ENCODE assay signal across 1 cellular context in genomic region chr12:121296618-121297476, GRCh38.
TF ChIP-seq lines count a peak whose summit lies in the region.

TSS of gene CAMKK2 (minus strand) at chr12:121296709. CDS start at chr12:121274526, 22,183 bp downstream.

TF ChIP-seq in K562, 482 proteins besides CTCF, POLR2A, EP300 and RAD21 (continued from another document and continues in another):
- TF ChIP-seq HDAC1 (IDR thresholded peaks at IDR 0.05) (peak in 1 of 2 experiments; percentile 59; a peak in 2 of 4 replicates), ZNF232 (CRISPR knock-in tag; IDR thresholded peaks at IDR 0.05) (no peak), ZNF133 (CRISPR knock-in tag; IDR thresholded peaks at IDR 0.05) (no peak), ZZZ3 (IDR thresholded peaks at IDR 0.05) (no peak), HMGN3 (IDR thresholded peaks at IDR 0.05; ENCODE audit: borderline replicate concordance, extremely low read depth, insufficient read length, low read depth, low read length) (peak; percentile 23), BRCA1 (IDR thresholded peaks at IDR 0.05) (no peak), BRCA1 (CRISPR knock-in tag; IDR thresholded peaks at IDR 0.05) (no peak), GTF2A2 (tag; IDR thresholded peaks at IDR 0.05) (no peak), PHB2 (IDR thresholded peaks at IDR 0.05; ENCODE audit: low read depth) (no peak), RFX1 (IDR thresholded peaks at IDR 0.05) (no peak), BACH1 (tag; IDR thresholded peaks at IDR 0.05) (no peak), CHD1 (IDR thresholded peaks at IDR 0.05; ENCODE audit: low read length) (no peak), POLR2AphosphoS2 (IDR thresholded peaks at IDR 0.05; ENCODE audit: low read length) (no peak), MAX (CRISPR knock-in tag; IDR thresholded peaks at IDR 0.05) (peak; percentile 49), NUFIP1 (IDR thresholded peaks at IDR 0.05; ENCODE audit: partially characterized antibody) (no peak), ZNF3 (CRISPR knock-in tag; IDR thresholded peaks at IDR 0.05) (no peak), ZBED1 (IDR thresholded peaks at IDR 0.05) (no peak), DLX4 (CRISPR knock-in tag; IDR thresholded peaks at IDR 0.05) (no peak), HMBOX1 (IDR thresholded peaks at IDR 0.05) (no peak), PKNOX1 (IDR thresholded peaks at IDR 0.05) (no peak), SMARCC2 (IDR thresholded peaks at IDR 0.05; ENCODE audit: low read depth) (no peak; the same call in 1 of the 2 replicates), ZC3H11A (IDR thresholded peaks at IDR 0.05; ENCODE audit: low read depth, low read length) (no peak), NEUROD1 (IDR thresholded peaks at IDR 0.05; ENCODE audit: borderline replicate concordance, low read depth, low read length, partially characterized antibody) (peak; percentile 31), HDAC2 (IDR thresholded peaks at IDR 0.05) (no peak), GTF2E2 (tag; IDR thresholded peaks at IDR 0.05) (no peak), GABPB2 (CRISPR knock-in tag; conservative IDR thresholded peaks at IDR 0.05) (no peak), ZNF785 (CRISPR knock-in tag; IDR thresholded peaks at IDR 0.05) (no peak), ARID1B (IDR thresholded peaks at IDR 0.05) (no peak), ZNF512 (tag; IDR thresholded peaks at IDR 0.05) (peak; percentile 67), POU5F1 (IDR thresholded peaks at IDR 0.05; ENCODE audit: borderline replicate concordance, low read depth, low read length, partially characterized antibody) (no peak), MAFF (IDR thresholded peaks at IDR 0.05; ENCODE audit: low read length) (no peak), UBTF (IDR thresholded peaks at IDR 0.05; ENCODE audit: borderline replicate concordance in 1 of 2, low read depth in 2 of 2, low read length in 2 of 2) (peak in 1 of 2 experiments; percentile 54; a peak in 1 of 4 replicates), PTTG1 (tag; IDR thresholded peaks at IDR 0.05; ENCODE audit: low read depth) (no peak), HINFP (tag; conservative IDR thresholded peaks at IDR 0.05; ENCODE audit: low read depth) (no peak), SMAD4 (CRISPR knock-in tag; conservative IDR thresholded peaks at IDR 0.05) (peak; percentile 91), CREB3L1 (IDR thresholded peaks at IDR 0.05; ENCODE audit: borderline replicate concordance, low read depth) (0 out of 2 replicates have a peak, but pooled peaks have one; percentile 11), NFIC (IDR thresholded peaks at IDR 0.05) (no peak), SNRNP70 (optimal IDR thresholded peaks at IDR 0.05; ENCODE audit: low read depth, low read length) (no peak), MLX (CRISPR knock-in tag; conservative IDR thresholded peaks at IDR 0.05) (no peak), ATF7 (IDR thresholded peaks at IDR 0.05) (peak; percentile 65), MAZ (CRISPR knock-in tag; conservative IDR thresholded peaks at IDR 0.05 in 1 of 2, IDR thresholded peaks at IDR 0.05 in 1 of 2) (peak; percentile 87 to 96), SRSF3 (IDR thresholded peaks at IDR 0.05; ENCODE audit: insufficient read depth, low read length) (no peak), CEBPG (CRISPR knock-in tag; IDR thresholded peaks at IDR 0.05) (no peak), CEBPG (tag; conservative IDR thresholded peaks at IDR 0.05 in 1 of 2, IDR thresholded peaks at IDR 0.05 in 1 of 2) (no peak)
